8 cellular contexts compared by ENCODE assay signal in the genomic region with DNA sequence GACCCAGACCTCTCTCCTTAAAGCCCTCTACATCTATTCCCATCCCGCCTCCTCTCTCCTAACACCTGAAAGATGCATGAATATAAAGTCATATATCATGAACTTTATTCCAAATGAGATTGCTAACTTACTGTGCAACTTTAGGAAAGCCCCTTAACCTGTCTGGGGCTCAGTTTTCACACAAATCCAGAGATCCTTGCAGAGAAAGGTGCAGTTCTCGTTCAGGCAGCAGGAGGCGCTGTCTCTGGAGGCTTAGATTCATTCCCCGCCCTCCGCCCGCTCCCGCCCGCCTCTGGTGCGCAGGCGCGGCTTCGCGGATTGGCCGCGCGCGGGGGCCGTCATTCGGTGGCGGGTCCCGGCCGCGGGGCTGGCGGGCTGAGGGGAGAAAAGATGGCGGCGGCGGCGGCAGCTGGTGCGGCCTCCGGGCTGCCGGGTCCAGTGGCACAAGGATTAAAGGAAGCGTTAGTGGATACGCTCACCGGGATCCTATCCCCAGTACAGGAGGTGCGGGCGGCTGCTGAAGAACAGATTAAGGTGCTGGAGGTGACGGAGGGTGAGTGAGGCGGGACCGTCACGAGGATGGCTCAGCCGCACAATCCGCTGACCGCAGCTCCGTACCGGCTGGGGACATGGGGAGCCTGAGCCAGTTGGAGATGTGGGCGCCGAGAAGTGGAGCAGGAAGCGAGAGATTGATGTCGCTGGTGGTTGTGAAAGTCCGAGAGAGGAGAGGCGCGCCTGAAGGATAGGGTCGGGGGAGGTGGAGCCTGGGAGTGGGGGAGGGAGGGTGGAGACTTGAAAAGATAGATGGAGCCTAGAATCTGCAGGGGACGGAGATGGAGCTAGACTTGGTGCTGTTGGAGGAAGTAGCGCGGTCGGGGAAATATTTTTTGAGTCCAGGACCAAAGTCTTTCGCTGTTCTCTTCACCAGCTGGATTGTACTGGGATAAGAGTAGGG. TPM values are rescaled to one million over a fixed set of nuclear protein-coding genes. Genes with fewer than 3 reads are reported as not detected.
DNase-seq lines count a peak whose midpoint lies in the region; ATAC-seq lines count a peak whose summit lies in the region.

A gene (plus strand): TSS at position 338 of the 955 bp plus-strand sequence. CDS start 53 bp downstream, at position 391.

- H3K9ac ChIP-seq in NT2/D1 (ENCODE audit: insufficient read length, low read depth) (peak within 1 kb of the TSS; percentile 100), endocrine pancreas (ENCODE audit: control insufficient read depth, insufficient read depth, low read length) (peak within 1 kb of the TSS; percentile 95), mesendoderm (ENCODE audit: low read length) (peak within 1 kb of the TSS; percentile 100)

- peaks cover 4% of the 10 kb centered on the region for H3K79me1 ChIP-seq in mesendoderm (ENCODE audit: low read length)

- H3K27ac ChIP-seq in mesendoderm (ENCODE audit: low read depth, low read length), result peak within 1 kb of the TSS; percentile 98

- peak within 1 kb of the TSS; percentile 96 for H3K27ac Mint-ChIP-seq in activated CD8-positive, alpha-beta memory T cell treated with anti-CD3 and anti-CD28 coated beads, Interleukin-2, amount 10 ng/mL, durations not matched to agents 7 days and 5 days

- no peak within 1 kb of the TSS for H2BK15ac ChIP-seq in mesendoderm (replicated peaks; ENCODE audit: low read depth)

- H3K18ac ChIP-seq in mesendoderm (ENCODE audit: low read length), result peak within 1 kb of the TSS; percentile 77

- no peaks in the 10 kb centered on the region for H3K9me3 ChIP-seq in NT2/D1 (ENCODE audit: insufficient read depth, low read length)
- H3K9me3 ChIP-seq in endocrine pancreas (ENCODE audit: control insufficient read depth, low read length), result no peaks in the 10 kb centered on the region

- peak; percentile 89 for DNase-seq in Caki2 (ENCODE audit: low read depth)
- DNase-seq in HUDEP-2 (lab: John Stamatoyannopoulos, UW; ENCODE audit: unreplicated experiment in 76 of 76), result peak in 75 of 76 experiments; percentile 10 to 92 (median 85)
- DNase-seq in NT2/D1 (ENCODE audit: low read depth, low spot score), result peak; percentile 98
- DNase-seq in activated CD8-positive, alpha-beta memory T cell treated with anti-CD3 and anti-CD28 coated beads, Interleukin-2, amount 10 ng/mL, durations not matched to agents 7 days and 5 days, result peak; percentile 96
- DNase-seq in mesendoderm, result peak; percentile 96
- peak; percentile 90 for DNase-seq in stimulated activated CD8-positive, alpha-beta memory T cell treated with anti-CD3 and anti-CD28 coated beads, Interleukin-12 subunit alpha, Interleukin-12 subunit beta, amount 100 ng/mL, for 4 hours (ENCODE audit: low read depth)

- H3K4me1 Mint-ChIP-seq in activated CD8-positive, alpha-beta memory T cell treated with anti-CD3 and anti-CD28 coated beads, Interleukin-2, amount 10 ng/mL, durations not matched to agents 7 days and 5 days, result peaks cover 40% of the 10 kb centered on the region

- H3K36me3 ChIP-seq in NT2/D1 (ENCODE audit: insufficient read depth, insufficient read length, low read length) (peaks cover 23% of the 10 kb centered on the region), endocrine pancreas (ENCODE audit: control insufficient read depth, insufficient read depth, low read length) (no peaks in the 10 kb centered on the region), mesendoderm (ENCODE audit: control insufficient read depth, insufficient read depth, low read length) (no peaks in the 10 kb centered on the region)

- no CpG with 5 or more reads among the region's 58 CpGs for WGBS in mesendoderm (ENCODE audit: extremely low coverage, insufficient coverage, low lambda C conversion rate)

- H2BK120ac ChIP-seq in mesendoderm (ENCODE audit: low read depth, low read length), result no peak within 1 kb of the TSS

- H3K4me1 ChIP-seq in NT2/D1 (ENCODE audit: insufficient read depth, insufficient read length), result no peaks in the 10 kb centered on the region
- H3K4me1 ChIP-seq in endocrine pancreas (ENCODE audit: control insufficient read depth, insufficient read depth, low read length), result peaks cover 10% of the 10 kb centered on the region
- H3K4me1 ChIP-seq in mesendoderm (ENCODE audit: control insufficient read depth, low read depth, low read length), result peaks cover 11% of the 10 kb centered on the region

- H3K56ac ChIP-seq in mesendoderm (ENCODE audit: low read length), result peak within 1 kb of the TSS; percentile 100

- H3K4me3 ChIP-seq in NT2/D1 (ENCODE audit: insufficient read length, low read depth) (peak within 1 kb of the TSS; percentile 100), endocrine pancreas (ENCODE audit: control insufficient read depth, insufficient read depth, low read length) (peak within 1 kb of the TSS; percentile 85), mesendoderm (ENCODE audit: low read length) (peak within 1 kb of the TSS; percentile 100)

- peak within 1 kb of the TSS; percentile 99 for H2BK5ac ChIP-seq in mesendoderm (ENCODE audit: low read length)

- peaks cover 7% of the 10 kb centered on the region for H3K36me3 Mint-ChIP-seq in activated CD8-positive, alpha-beta memory T cell treated with anti-CD3 and anti-CD28 coated beads, Interleukin-2, amount 10 ng/mL, durations not matched to agents 7 days and 5 days

- H3K4me2 ChIP-seq in mesendoderm (ENCODE audit: low read length), result peak within 1 kb of the TSS; percentile 66

- peak within 1 kb of the TSS; percentile 13 for H4K8ac ChIP-seq in mesendoderm (ENCODE audit: low read depth, low read length)

- no peaks in the 10 kb centered on the region for H3K9me3 Mint-ChIP-seq in activated CD8-positive, alpha-beta memory T cell treated with anti-CD3 and anti-CD28 coated beads, Interleukin-2, amount 10 ng/mL, durations not matched to agents 7 days and 5 days (ENCODE audit: low read depth)

- H4K5ac ChIP-seq in mesendoderm (ENCODE audit: low read length), result no peak within 1 kb of the TSS

- no peaks in the 10 kb centered on the region for H3K27me3 Mint-ChIP-seq in activated CD8-positive, alpha-beta memory T cell treated with anti-CD3 and anti-CD28 coated beads, Interleukin-2, amount 10 ng/mL, durations not matched to agents 7 days and 5 days

- in situ Hi-C loops in Caki2 (cut with HindIII; ENCODE audit: low pct_unique_long_range_greater_than_20kb, low sequenced_read_pairs), result no loop called here

- H3K4ac ChIP-seq in mesendoderm (ENCODE audit: low read depth, low read length), result peak within 1 kb of the TSS; percentile 77

- peak within 1 kb of the TSS; percentile 100 for H3K23ac ChIP-seq in mesendoderm (ENCODE audit: low read length)

- H3K27me3 ChIP-seq in NT2/D1 (ENCODE audit: insufficient read depth, insufficient read length), result no peaks in the 10 kb centered on the region
- no peaks in the 10 kb centered on the region for H3K27me3 ChIP-seq in endocrine pancreas (ENCODE audit: control insufficient read depth, insufficient read depth, low read length)
- H3K27me3 ChIP-seq in mesendoderm (ENCODE audit: insufficient read depth, low read length, poor library complexity), result no peaks in the 10 kb centered on the region

- peak within 1 kb of the TSS; percentile 67 for H2AK5ac ChIP-seq in mesendoderm (ENCODE audit: low read length)

- peak within 1 kb of the TSS; percentile 99 for H3K4me3 Mint-ChIP-seq in activated CD8-positive, alpha-beta memory T cell treated with anti-CD3 and anti-CD28 coated beads, Interleukin-2, amount 10 ng/mL, durations not matched to agents 7 days and 5 days

- H3K79me2 ChIP-seq in mesendoderm (ENCODE audit: control insufficient read depth, insufficient read depth, low read length), result peaks cover 46% of the 10 kb centered on the region

- CTCF ChIA-PET in activated CD8-positive, alpha-beta memory T cell treated with anti-CD3 and anti-CD28 coated beads, Interleukin-2, amount 10 ng/mL, durations not matched to agents 7 days and 5 days (lab: Charles Lee), result interaction anchor here (0.6 to 1.8 kb wide), 23 partner anchors 8 to 890 kb away, joined by 3 to 13 read pairs (median 5); a partner anchor contains a TSS

- peak; percentile 82 for ATAC-seq in GM21367 (IDR thresholded peaks at IDR 0.05; ENCODE audit: unreplicated experiment)
- peak; percentile 95 for ATAC-seq in activated CD8-positive, alpha-beta memory T cell treated with anti-CD3 and anti-CD28 coated beads, Interleukin-2, amount 10 ng/mL, durations not matched to agents 7 days and 5 days

RNA-seq across cellular contexts. Expression of the gene that starts here (rescaled TPM):
- 16.6 and 20.4 TPM in 2 replicates for total RNA-seq in Caki2 (2014; rRNA removed; shearing (Covaris generic); ENCODE audit: low replicate concordance)
- 10 to 100 TPM; 64.7 to 72.0 TPM for total RNA-seq in activated CD8-positive, alpha-beta memory T cell treated with anti-CD3 and anti-CD28 coated beads, Interleukin-2, amount 10 ng/mL, durations not matched to agents 7 days and 5 days
- 65.4 TPM for polyA plus RNA-seq in mesendoderm (2013, experiment 1 of 2)
- polyA plus RNA-seq in mesendoderm (2013, experiment 2 of 2), result 63.3 TPM

Comparison
In these comparisons a context has a peak if more than half of its experiments do, and no peak if none do; other contexts are left out.
1. Peak in every context shown above with its lines: DNase-seq, ATAC-seq, H3K4me3 ChIP-seq and H3K27ac ChIP-seq.